ENCODE assay signal across 24 cellular contexts in the genomic region with DNA sequence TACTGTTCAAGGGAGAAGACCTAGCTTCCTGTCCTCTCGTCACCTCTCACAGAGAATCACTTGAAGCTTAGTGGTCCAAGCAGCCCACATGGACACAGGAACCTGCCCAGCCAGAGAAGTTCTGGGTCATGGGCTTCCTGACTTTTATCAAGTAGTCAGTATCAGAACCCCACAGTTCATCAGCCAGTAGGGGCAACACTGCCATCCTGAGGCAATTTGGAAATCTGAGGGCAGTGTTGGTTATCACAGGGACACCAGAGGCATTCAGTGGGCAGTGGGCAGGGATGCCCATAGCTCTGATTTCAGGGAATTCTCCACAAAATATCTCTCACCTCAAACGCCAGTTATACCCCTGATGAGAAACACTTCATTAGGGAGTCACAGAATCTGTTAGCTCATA. TPM values are rescaled to one million over a fixed set of nuclear protein-coding genes. Genes with fewer than 3 reads are reported as not detected.
"Had no signal": no experiment of that assay in that cellular context is flagged by ENCODE, and none has a peak within 500 bp of the region (broad histone marks: within the 10 kb centered on the region; RNA-seq: fewer than 3 reads in every experiment).

No MANE protein-coding gene starts in this region.

- H3K4me3 ChIP-seq: esophagus squamous epithelium, heart right ventricle, lower lobe of right lung, neural progenitor cell, tibial nerve had no signal

- H3K4me1 ChIP-seq: esophagus squamous epithelium, heart right ventricle, lower lobe of right lung, neural progenitor cell, tibial nerve had no signal

- H3K9me3 ChIP-seq: esophagus squamous epithelium, heart right ventricle, lower lobe of right lung, tibial nerve had no signal

- H3K36me3 ChIP-seq: esophagus squamous epithelium, lower lobe of right lung, neural progenitor cell, tibial nerve had no signal

- H3K9ac ChIP-seq: neural progenitor cell had no signal

- ATAC-seq: heart right ventricle, lower lobe of right lung, natural killer cell, right cardiac atrium had no signal

- H3K4me2 ChIP-seq: neural progenitor cell had no signal

- H2AFZ ChIP-seq: neural progenitor cell had no signal

- H3K27me3 ChIP-seq: esophagus squamous epithelium, heart right ventricle, neural progenitor cell, tibial nerve had no signal

- DNase-seq: activated CD4-positive, alpha-beta memory T cell treated with anti-CD3 and anti-CD28 coated beads, Interleukin-2, amount 10 ng/mL, durations not matched to agents 7 days and 5 days; activated CD4-positive, alpha-beta T cell treated with anti-CD3 and anti-CD28 coated beads for 1 hour; activated CD4-positive, alpha-beta T cell treated with anti-CD3 and anti-CD28 coated beads, Interleukin-2, amount 10 ng/mL, durations not matched to agents 7 days and 5 days; activated CD8-positive, alpha-beta memory T cell treated with anti-CD3 and anti-CD28 coated beads, Interleukin-2, amount 50 U/mL, for 48 hours; activated T-cell treated with anti-CD3 and anti-CD28 coated beads, Interleukin-2, amount 50 U/mL, for 24 hours; esophagus squamous epithelium; foreskin melanocyte; heart right ventricle; lower lobe of right lung; mesenchymal stem cell; natural killer cell; occipital lobe; posterior cingulate gyrus; right cardiac atrium; stimulated activated CD4-positive, alpha-beta T cell treated with anti-CD3 and anti-CD28 coated beads, Interleukin-2, amount 100 ng/mL, for 48 hours; stimulated activated naive CD4-positive, alpha-beta T cell treated with Interleukin-2 at 50 U/mL for 16 hours; T1000 had no signal

- H3K27ac ChIP-seq: epithelial cell of prostate, esophagus squamous epithelium, heart right ventricle, lower lobe of right lung, neural progenitor cell, tibial nerve had no signal

RNA-seq across cellular contexts. Expression of a gene that starts 22.5 kb away (rescaled TPM):
- total RNA-seq: activated CD4-positive, alpha-beta memory T cell treated with anti-CD3 and anti-CD28 coated beads, Interleukin-2, amount 10 ng/mL, durations not matched to agents 7 days and 5 days; activated CD4-positive, alpha-beta T cell treated with anti-CD3 and anti-CD28 coated beads, Interleukin-2, amount 10 ng/mL, durations not matched to agents 7 days and 5 days; activated T-helper 2 cell treated with anti-CD3 and anti-CD28 coated beads, Interferon-gamma antibody, Interleukin-2, Interleukin-4, amounts not matched to agents 10 μg/mL and 5 μg/mL and 100 μg/mL, durations not matched to agents 14 hours and 24 hours and 36 hours; bronchial epithelial cell; glomerular endothelial cell; occipital lobe; ureter had no signal
- polyA plus RNA-seq: heart right ventricle had no signal
